In genomic region chr5:133269707-133270106, GRCh38 we compare ENCODE assay signal across 29 cellular contexts.
"Had no signal": no experiment of that assay in that cellular context is flagged by ENCODE, and none has a peak within 500 bp of the region (broad histone marks: within the 10 kb centered on the region; RNA-seq: fewer than 3 reads in every experiment).

No MANE protein-coding gene starts in this region.

- H3K36me3 ChIP-seq: neural progenitor cell, ovary, right lobe of liver, sigmoid colon, stomach, suprapubic skin, tibial artery, transverse colon, upper lobe of right lung, uterus had no signal

- H3K4me3 ChIP-seq: neural progenitor cell, ovary, psoas muscle, right lobe of liver, sigmoid colon, stomach, suprapubic skin, testis, tibial artery, transverse colon, upper lobe of right lung, uterus had no signal

- H3K36me3 Mint-ChIP-seq: natural killer cell; neural progenitor cell; stimulated activated effector memory CD8-positive, alpha-beta T cell treated with anti-CD3 and anti-CD28 coated beads, Interleukin-12 subunit alpha, Interleukin-12 subunit beta, amount 100 ng/mL, for 72 hours; stimulated activated naive B cell treated with anti-CD40 and anti-IgM and Interleukin-4, amounts not matched to agents 10 μg/mL and 1 μg/mL and 100 μg/mL, for 72 hours; type B pancreatic cell had no signal

- H3K4me1 ChIP-seq: parathyroid adenoma, sigmoid colon, stomach, tibial artery, transverse colon, upper lobe of right lung, uterus had no signal

- H3K9me3 Mint-ChIP-seq: natural killer cell; nephron; neural progenitor cell; stimulated activated effector memory CD8-positive, alpha-beta T cell treated with anti-CD3 and anti-CD28 coated beads, Interleukin-12 subunit alpha, Interleukin-12 subunit beta, amount 100 ng/mL, for 72 hours; stimulated activated naive B cell treated with anti-CD40 and anti-IgM and Interleukin-4, amounts not matched to agents 10 μg/mL and 1 μg/mL and 100 μg/mL, for 72 hours; stimulated activated naive CD8-positive, alpha-beta T cell treated with anti-CD3 and anti-CD28 coated beads, Interleukin-15, Interleukin-2, amounts not matched to agents 100 ng/mL and 50 ng/mL, for 24 hours; type B pancreatic cell had no signal

- ATAC-seq: natural killer cell; psoas muscle; right cardiac atrium; right lobe of liver; stimulated activated effector memory CD8-positive, alpha-beta T cell treated with anti-CD3 and anti-CD28 coated beads, Interleukin-12 subunit alpha, Interleukin-12 subunit beta, amount 100 ng/mL, for 72 hours; stimulated activated naive B cell treated with anti-CD40 and anti-IgM and Interleukin-4, amounts not matched to agents 10 μg/mL and 1 μg/mL and 100 μg/mL, for 72 hours; upper lobe of right lung had no signal

- H3K27me3 ChIP-seq: neural progenitor cell, ovary, right lobe of liver, suprapubic skin, testis, transverse colon, upper lobe of right lung, uterus had no signal

- DNase-seq: natural killer cell; occipital lobe; ovary; posterior cingulate gyrus; psoas muscle; right cardiac atrium; right lobe of liver; sigmoid colon; small intestine; stimulated activated CD4-positive, alpha-beta T cell treated with anti-CD3 and anti-CD28 coated beads, Interleukin-15, amount 100 ng/mL, for 24 hours; stimulated activated CD4-positive, alpha-beta T cell treated with anti-CD3 and anti-CD28 coated beads, Interleukin-2, amount 100 ng/mL, for 24 hours; stimulated activated CD4-positive, alpha-beta T cell treated with anti-CD3 and anti-CD28 coated beads, Interleukin-2, amount 100 ng/mL, for 48 hours; stimulated activated CD4-positive, alpha-beta T cell treated with anti-CD3 and anti-CD28 coated beads, Interleukin-4, amount 100 ng/mL, for 24 hours; stimulated activated naive B cell treated with anti-CD40 and anti-IgM and Interleukin-4, amounts not matched to agents 10 μg/mL and 1 μg/mL and 100 μg/mL, for 72 hours; stimulated activated naive CD4-positive, alpha-beta T cell treated with Interleukin-2 at 50 U/mL for 16 hours; stomach; testis; tibial artery; transverse colon; upper lobe of right lung; uterus had no signal

- H3K27ac Mint-ChIP-seq: natural killer cell; progenitor cell of endocrine pancreas; stimulated activated effector memory CD8-positive, alpha-beta T cell treated with anti-CD3 and anti-CD28 coated beads, Interleukin-12 subunit alpha, Interleukin-12 subunit beta, amount 100 ng/mL, for 72 hours; stimulated activated naive B cell treated with anti-CD40 and anti-IgM and Interleukin-4, amounts not matched to agents 10 μg/mL and 1 μg/mL and 100 μg/mL, for 72 hours; stimulated activated naive CD8-positive, alpha-beta T cell treated with anti-CD3 and anti-CD28 coated beads, Interleukin-15, Interleukin-2, amounts not matched to agents 100 ng/mL and 50 ng/mL, for 24 hours; type B pancreatic cell had no signal

- H3K27ac ChIP-seq: neural progenitor cell, ovary, parathyroid adenoma, psoas muscle, right lobe of liver, sigmoid colon, stomach, suprapubic skin, testis, tibial artery, transverse colon, upper lobe of right lung, uterus had no signal

- H3K9me3 ChIP-seq: ovary, psoas muscle, right lobe of liver, sigmoid colon, stomach, suprapubic skin, testis, tibial artery, transverse colon, upper lobe of right lung, uterus had no signal
